ENCODE assay signal across 8 cellular contexts in genomic region chr11:57335023-57335342, GRCh38. TPM values are rescaled to one million over a fixed set of nuclear protein-coding genes. Genes with fewer than 3 reads are reported as not detected.
DNase-seq lines count a peak whose midpoint lies in the region; ATAC-seq and TF ChIP-seq lines count a peak whose summit lies in the region.

No MANE protein-coding gene starts in this region.

- ATAC-seq in HG03469 (IDR thresholded peaks at IDR 0.05; ENCODE audit: unreplicated experiment): no peak

- H3K4me1 Mint-ChIP-seq in Caco-2 (ENCODE audit: low read depth, unreplicated experiment): peaks cover 20% of the 10 kb centered on the region
- H3K4me1 Mint-ChIP-seq in nephron progenitor cell: peaks cover 64% of the 10 kb centered on the region

- H3K4me1 ChIP-seq in Caco-2 (peaks cover 16% of the 10 kb centered on the region), HUES48 (ENCODE audit: control insufficient read depth, insufficient read depth, low read length) (peaks cover 12% of the 10 kb centered on the region), colonic mucosa (peaks cover 7% of the 10 kb centered on the region)

- H3K9me3 Mint-ChIP-seq in Caco-2 (ENCODE audit: unreplicated experiment): no peaks in the 10 kb centered on the region
- no peaks in the 10 kb centered on the region for H3K9me3 Mint-ChIP-seq in nephron progenitor cell

- H3K27ac Mint-ChIP-seq in Caco-2 (ENCODE audit: unreplicated experiment): peak overlapping the region; percentile 87
- peak overlapping the region; percentile 96 for H3K27ac Mint-ChIP-seq in nephron progenitor cell

- intact Hi-C loops in Caco-2 (cut with micrococcal nuclease; ENCODE audit: unreplicated experiment) (loop anchor here (1.0 kb wide), 1 partner anchor 10 kb away; no protein-coding TSS in a partner anchor), colonic mucosa (cut with DNase I) (no loop called here)

- POLR2A ChIA-PET in Caco-2 (lab: Charles Lee): interaction anchor here (0.7 to 1.6 kb wide), 3 partner anchors 9 to 10 kb away, joined by 4 to 31 read pairs (median 4); partner anchors contain the start of gene TNKS1BP1

- peak overlapping the region; percentile 65 for H3K4me3 ChIP-seq in Caco-2 (ENCODE audit: low read depth, low read length)
- H3K4me3 ChIP-seq in HUES48 (ENCODE audit: low read depth, low read length): peak overlapping the region; percentile 83
- peak overlapping the region; percentile 90 for H3K4me3 ChIP-seq in colonic mucosa

- no peak for DNase-seq in Caco-2
- DNase-seq in colonic mucosa: no peak
- DNase-seq in nephron progenitor cell: no peak
- DNase-seq in NCI-H1694 treated with DMSO at 0.1 percent for 48 hours (lab: John Stamatoyannopoulos, UW): no peak
- no peak for DNase-seq in NCI-H748 treated with DMSO at 0.1 percent for 48 hours (lab: John Stamatoyannopoulos, UW)
- no peak for DNase-seq in NOMO-1 treated with DMSO at 0.1 percent for 48 hours (lab: John Stamatoyannopoulos, UW; ENCODE audit: unreplicated experiment)

- H3K36me3 Mint-ChIP-seq in Caco-2 (ENCODE audit: insufficient read depth, unreplicated experiment): peaks cover 50% of the 10 kb centered on the region
- H3K36me3 Mint-ChIP-seq in nephron progenitor cell (ENCODE audit: low read depth): peaks cover 41% of the 10 kb centered on the region

- BruUV-seq in Caco-2 (replicated peaks; lab: Mats Ljungman, UMichigan): no TSS peak

- H3K27me3 ChIP-seq in Caco-2 (replicated peaks; ENCODE audit: control insufficient read depth, insufficient read depth, low read length): no peaks in the 10 kb centered on the region
- no peaks in the 10 kb centered on the region for H3K27me3 ChIP-seq in HUES48 (ENCODE audit: control insufficient read depth, insufficient read depth, low read length)
- no peaks in the 10 kb centered on the region for H3K27me3 ChIP-seq in colonic mucosa

- H3K9ac ChIP-seq in HUES48 (ENCODE audit: low read depth, low read length) (peak overlapping the region; percentile 81), colonic mucosa (ENCODE audit: low read depth in 2 of 2, low read length in 2 of 2) (peak overlapping the region; percentile 76 to 90)

- no peak for TF ChIP-seq CTCF in Caco-2 (IDR thresholded peaks at IDR 0.05; ENCODE audit: insufficient read depth in 1 of 2, low read depth in 1 of 2, low read length in 1 of 2, severe bottlenecking in 1 of 2, unreplicated experiment in 1 of 2)
- TF ChIP-seq CTCF in colonic mucosa (IDR thresholded peaks at IDR 0.05): no peak
- TF ChIP-seq CTCF in nephron progenitor cell (IDR thresholded peaks at IDR 0.05): no peak

- no peaks in the 10 kb centered on the region for H3K27me3 Mint-ChIP-seq in Caco-2 (ENCODE audit: insufficient read depth, unreplicated experiment)
- H3K27me3 Mint-ChIP-seq in nephron progenitor cell (ENCODE audit: low read depth, poor library complexity): no peaks in the 10 kb centered on the region

- 0 out of 2 replicates have a peak, but pooled peaks cover 7% of the 10 kb centered on the region for H3K36me3 ChIP-seq in Caco-2 (ENCODE audit: control insufficient read depth, insufficient read depth, low read length)
- H3K36me3 ChIP-seq in HUES48 (ENCODE audit: control insufficient read depth, insufficient read depth, low read length): peaks cover 49% of the 10 kb centered on the region
- H3K36me3 ChIP-seq in colonic mucosa: peaks cover 19% of the 10 kb centered on the region

- CTCF ChIA-PET in Caco-2 (lab: Charles Lee): interaction anchor here (0.6 to 1.5 kb wide), 6 partner anchors 10 to 373 kb away, joined by 4 to 10 read pairs (median 6); partner anchors contain the start of gene TNKS1BP1

- H3K27ac ChIP-seq in HUES48 (ENCODE audit: low read depth, low read length): peak overlapping the region; percentile 80
- peak overlapping the region; percentile 75 for H3K27ac ChIP-seq in colonic mucosa

- H3K9me3 ChIP-seq in Caco-2 (no peaks in the 10 kb centered on the region), HUES48 (ENCODE audit: control insufficient read depth, insufficient read depth, low read length) (no peaks in the 10 kb centered on the region), colonic mucosa (no peaks in the 10 kb centered on the region)

- H3K4me3 Mint-ChIP-seq in Caco-2 (ENCODE audit: unreplicated experiment) (peak overlapping the region; percentile 79), nephron progenitor cell (peak overlapping the region; percentile 92)

RNA-seq across cellular contexts. Expression of gene SSRP1, which starts 0.7 kb away (rescaled TPM):
- 206 and 212 TPM in 2 replicates for total RNA-seq in Caco-2 (2022)
- total RNA-seq in colonic mucosa: 100 to 1,000 TPM in 1 of 2 donors, 10 to 100 TPM in 1; 72.7 to 162 TPM

RNA-seq across cellular contexts. Expression of gene P2RX3, which starts 3.2 kb away (rescaled TPM):
- total RNA-seq in Caco-2 (2022) (not detected in 2 replicates), colonic mucosa (not detected)

RNA-seq across cellular contexts. Expression of gene TNKS1BP1, which starts 10.2 kb away (rescaled TPM):
- 107 and 120 TPM in 2 replicates for total RNA-seq in Caco-2 (2022)
- 100 to 1,000 TPM; 113 to 117 TPM for total RNA-seq in colonic mucosa

RNA-seq across cellular contexts. Expression of gene PRG3, which starts 46.0 kb away (rescaled TPM):
- total RNA-seq in Caco-2 (2022) (not detected in 2 replicates), colonic mucosa (not detected)

RNA-seq across cellular contexts. Expression of gene PRG2, which starts 55.5 kb away (rescaled TPM):
- total RNA-seq in Caco-2 (2022) (not detected in 2 replicates), colonic mucosa (not detected)
